1 cellular context compared by ENCODE assay signal in the genomic region with DNA sequence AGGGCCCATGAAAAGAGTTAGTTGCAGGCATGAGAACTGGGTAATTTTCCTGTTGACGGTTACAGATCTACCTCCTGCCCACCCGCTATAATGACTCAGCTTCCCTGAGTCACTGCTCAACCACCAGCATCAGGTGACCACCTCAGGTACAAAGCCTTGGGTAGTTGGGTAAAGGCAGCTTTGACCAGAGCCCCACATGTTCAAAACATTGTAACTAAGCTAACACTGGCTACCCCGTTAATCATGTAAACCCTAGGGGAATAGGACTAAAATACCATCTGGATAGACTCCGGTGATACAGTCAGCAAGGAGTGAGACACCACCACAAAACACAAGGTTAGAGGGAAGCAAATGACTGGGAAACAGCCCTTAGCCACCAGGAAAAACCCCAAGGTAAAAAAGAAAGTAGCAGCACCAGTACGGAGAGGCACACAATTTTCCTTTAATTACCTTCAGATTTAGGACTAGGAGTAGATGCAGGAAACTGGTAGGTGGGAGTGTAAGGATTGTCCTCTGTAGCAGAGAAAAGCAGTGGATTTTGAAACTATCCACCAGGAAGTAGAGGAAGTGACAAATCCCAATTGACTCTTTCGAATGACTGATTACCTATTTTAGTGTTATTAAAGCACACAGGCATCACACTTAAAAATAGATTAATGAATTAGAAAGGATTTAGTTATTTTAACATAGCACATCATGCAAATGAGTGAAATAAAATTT.
A peak's percentile ranks its signal among the peaks of the same experiment; 100 is the strongest.
TF ChIP-seq lines count a peak whose summit lies in the region.

No MANE protein-coding gene starts in this region.

TF ChIP-seq in GM12878, 131 proteins besides CTCF, POLR2A, EP300 and RAD21 (continued from another document):
- TF ChIP-seq IKZF2 (IDR thresholded peaks at IDR 0.05) (peak in 1 of 2 experiments; percentile 57; a peak in 2 of 4 replicates), ATF7 (IDR thresholded peaks at IDR 0.05; ENCODE audit: low read depth) (no peak), RAD51 (IDR thresholded peaks at IDR 0.05) (peak; percentile 83), BHLHE40 (IDR thresholded peaks at IDR 0.05; ENCODE audit: borderline replicate concordance in 1 of 2, low read depth in 2 of 2, low read length in 1 of 2) (peak; percentile 22 to 51; a peak in 1 of 4 replicates), FOXM1 (IDR thresholded peaks at IDR 0.05; ENCODE audit: low read depth, low read length) (peak; percentile 88; the same call in 1 of the 2 replicates), MXI1 (IDR thresholded peaks at IDR 0.05; ENCODE audit: low read depth, low read length) (no peak), MEF2B (IDR thresholded peaks at IDR 0.05; ENCODE audit: partially characterized antibody, poor library complexity, severe bottlenecking) (peak; percentile 23), BCL3 (IDR thresholded peaks at IDR 0.05; ENCODE audit: borderline replicate concordance, insufficient read depth, low read depth, low read length, poor library complexity, severe bottlenecking) (peak; percentile 60), IKZF1 (conservative IDR thresholded peaks at IDR 0.05) (peak; percentile 49), EED (IDR thresholded peaks at IDR 0.05; ENCODE audit: low read depth) (peak; percentile 60; the same call in 1 of the 2 replicates), NBN (IDR thresholded peaks at IDR 0.05) (peak; percentile 19; the same call in 1 of the 2 replicates), HDAC6 (IDR thresholded peaks at IDR 0.05; ENCODE audit: unreplicated experiment) (no peak), MTA2 (IDR thresholded peaks at IDR 0.05; ENCODE audit: low read depth) (peak; percentile 42), CBFB (IDR thresholded peaks at IDR 0.05; ENCODE audit: low read depth) (peak; percentile 58; the same call in 1 of the 2 replicates), STAT1 (conservative IDR thresholded peaks at IDR 0.05) (no peak), FOXK2 (IDR thresholded peaks at IDR 0.05) (no peak)
- TF ChIP-seq, protein P1, sequence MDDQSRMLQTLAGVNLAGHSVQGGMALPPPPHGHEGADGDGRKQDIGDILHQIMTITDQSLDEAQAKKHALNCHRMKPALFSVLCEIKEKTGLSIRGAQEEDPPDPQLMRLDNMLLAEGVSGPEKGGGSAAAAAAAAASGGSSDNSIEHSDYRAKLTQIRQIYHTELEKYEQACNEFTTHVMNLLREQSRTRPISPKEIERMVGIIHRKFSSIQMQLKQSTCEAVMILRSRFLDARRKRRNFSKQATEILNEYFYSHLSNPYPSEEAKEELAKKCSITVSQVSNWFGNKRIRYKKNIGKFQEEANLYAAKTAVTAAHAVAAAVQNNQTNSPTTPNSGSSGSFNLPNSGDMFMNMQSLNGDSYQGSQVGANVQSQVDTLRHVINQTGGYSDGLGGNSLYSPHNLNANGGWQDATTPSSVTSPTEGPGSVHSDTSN (IDR thresholded peaks at IDR 0.05; ENCODE audit: insufficient replicate concordance, low read depth, low read length), result peak; percentile 5
- TF ChIP-seq, protein P2, sequence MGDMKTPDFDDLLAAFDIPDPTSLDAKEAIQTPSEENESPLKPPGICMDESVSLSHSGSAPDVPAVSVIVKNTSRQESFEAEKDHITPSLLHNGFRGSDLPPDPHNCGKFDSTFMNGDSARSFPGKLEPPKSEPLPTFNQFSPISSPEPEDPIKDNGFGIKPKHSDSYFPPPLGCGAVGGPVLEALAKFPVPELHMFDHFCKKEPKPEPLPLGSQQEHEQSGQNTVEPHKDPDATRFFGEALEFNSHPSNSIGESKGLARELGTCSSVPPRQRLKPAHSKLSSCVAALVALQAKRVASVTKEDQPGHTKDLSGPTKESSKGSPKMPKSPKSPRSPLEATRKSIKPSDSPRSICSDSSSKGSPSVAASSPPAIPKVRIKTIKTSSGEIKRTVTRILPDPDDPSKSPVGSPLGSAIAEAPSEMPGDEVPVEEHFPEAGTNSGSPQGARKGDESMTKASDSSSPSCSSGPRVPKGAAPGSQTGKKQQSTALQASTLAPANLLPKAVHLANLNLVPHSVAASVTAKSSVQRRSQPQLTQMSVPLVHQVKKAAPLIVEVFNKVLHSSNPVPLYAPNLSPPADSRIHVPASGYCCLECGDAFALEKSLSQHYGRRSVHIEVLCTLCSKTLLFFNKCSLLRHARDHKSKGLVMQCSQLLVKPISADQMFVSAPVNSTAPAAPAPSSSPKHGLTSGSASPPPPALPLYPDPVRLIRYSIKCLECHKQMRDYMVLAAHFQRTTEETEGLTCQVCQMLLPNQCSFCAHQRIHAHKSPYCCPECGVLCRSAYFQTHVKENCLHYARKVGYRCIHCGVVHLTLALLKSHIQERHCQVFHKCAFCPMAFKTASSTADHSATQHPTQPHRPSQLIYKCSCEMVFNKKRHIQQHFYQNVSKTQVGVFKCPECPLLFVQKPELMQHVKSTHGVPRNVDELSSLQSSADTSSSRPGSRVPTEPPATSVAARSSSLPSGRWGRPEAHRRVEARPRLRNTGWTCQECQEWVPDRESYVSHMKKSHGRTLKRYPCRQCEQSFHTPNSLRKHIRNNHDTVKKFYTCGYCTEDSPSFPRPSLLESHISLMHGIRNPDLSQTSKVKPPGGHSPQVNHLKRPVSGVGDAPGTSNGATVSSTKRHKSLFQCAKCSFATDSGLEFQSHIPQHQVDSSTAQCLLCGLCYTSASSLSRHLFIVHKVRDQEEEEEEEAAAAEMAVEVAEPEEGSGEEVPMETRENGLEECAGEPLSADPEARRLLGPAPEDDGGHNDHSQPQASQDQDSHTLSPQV (IDR thresholded peaks at IDR 0.05), result no peak
TF ChIP-seq in GM12878: peak in this region for 21.
